8 cellular contexts compared by ENCODE assay signal in the genomic region with DNA sequence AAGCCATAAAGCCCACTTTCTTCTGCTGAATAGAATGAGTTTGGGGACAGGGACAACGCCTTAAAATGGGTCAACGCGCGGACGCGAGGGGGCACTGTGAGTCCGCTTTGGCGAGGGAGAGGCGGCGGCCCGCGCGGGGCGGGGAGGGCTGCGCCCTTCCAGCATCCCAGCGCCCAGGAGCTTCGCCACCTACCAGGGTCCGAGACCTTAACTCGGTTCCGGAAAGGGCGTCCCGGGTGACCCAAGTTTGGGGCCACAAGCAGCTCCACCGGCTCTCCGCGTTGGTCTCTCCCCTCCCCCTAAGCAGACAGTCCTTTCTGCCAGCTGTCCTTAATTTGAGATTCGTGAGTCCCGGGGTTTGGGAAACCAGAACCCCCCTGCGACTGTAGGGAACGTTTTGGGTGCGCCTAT. TPM values are rescaled to one million over a fixed set of nuclear protein-coding genes. Genes with fewer than 3 reads are reported as not detected.
DNase-seq lines count a peak whose midpoint lies in the region; ATAC-seq, FAIRE-seq and TF ChIP-seq lines count a peak whose summit lies in the region.

No MANE protein-coding gene starts in this region.

- no peak overlapping the region for H3K27ac ChIP-seq in KMS-11
- H3K27ac ChIP-seq in HepG2 (ENCODE audit: extremely low read length, insufficient read depth, low read length) = no peak overlapping the region

- no peaks in the 10 kb centered on the region for H3K36me3 ChIP-seq in KMS-11 (ENCODE audit: insufficient read depth)
- H3K36me3 ChIP-seq in HepG2 (replicated peaks in 1 of 2; ENCODE audit: control insufficient read depth in 1 of 2, insufficient read depth in 2 of 2, low read length in 2 of 2) = no peaks in the 10 kb centered on the region

- ATAC-seq in GM19452 (IDR thresholded peaks at IDR 0.05; ENCODE audit: unreplicated experiment) (peak; percentile 34), HepG2 (peak; percentile 80), HG02678 (IDR thresholded peaks at IDR 0.05; ENCODE audit: unreplicated experiment) (no peak)

- in situ Hi-C loops in HepG2 (cut with HindIII; ENCODE audit: extremely low pct_ligation_motif_present, low pct_unique_long_range_greater_than_20kb) = loop anchor here (5.0 to 10.0 kb wide), 3 partner anchors 468 to 956 kb away; no protein-coding TSS in a partner anchor

- H3K4me2 ChIP-seq in KMS-11 (peak overlapping the region; percentile 90), HepG2 (ENCODE audit: low read depth, low read length) (peak overlapping the region; percentile 68)

- CTCF ChIA-PET in HepG2 (lab: Yijun Ruan, JAX; ENCODE audit: low intra/inter-chr PET ratio, low total read pairs) = interaction anchor here (1.3 to 2.1 kb wide), 2 partner anchors 464 to 660 kb away, joined by 7 to 24 read pairs; no protein-coding TSS in a partner anchor

- H3K9ac ChIP-seq in KMS-11 = no peak overlapping the region
- H3K9ac ChIP-seq in HepG2 (ENCODE audit: insufficient read depth, low read depth, low read length) = no peak overlapping the region

- WGBS in HepG2 (ENCODE audit: low lambda C conversion rate) = under 1% methylated on average over 14 of the region's 30 CpGs

- TF ChIP-seq EP300 in HepG2 (IDR thresholded peaks at IDR 0.05; ENCODE audit: low read depth in 2 of 2, low read length in 2 of 2) = no peak
- no peak for TF ChIP-seq EP300 in HepG2 (CRISPR knock-in tag; IDR thresholded peaks at IDR 0.05; ENCODE audit: borderline replicate concordance)

- intact Hi-C loops in HepG2 (cut with micrococcal nuclease; ENCODE audit: unreplicated experiment) = loop anchor here (1.0 to 5.0 kb wide), 3 partner anchors 465 to 956 kb away; no protein-coding TSS in a partner anchor

- peak; percentile 92 for TF ChIP-seq RAD21 in HepG2 (CRISPR knock-in tag; IDR thresholded peaks at IDR 0.05)

- DNase-seq in CD1c-positive myeloid dendritic cell (ENCODE audit: extremely low spot score) (peak; percentile 5), SW480 (ENCODE audit: low spot score) (peak; percentile 24), dermis microvascular lymphatic vessel endothelial cell (ENCODE audit: low read depth in 2 of 2) (peak; percentile 16 to 55), HepG2 (ENCODE audit: low spot score) (peak; percentile 38)
- DNase-seq in stimulated activated CD4-positive, alpha-beta T cell treated with anti-CD3 and anti-CD28 coated beads, Interleukin-4, amount 100 ng/mL, for 48 hours (ENCODE audit: low read depth in 2 of 2) = peak; percentile 55 to 58

- TF ChIP-seq POLR2A in HepG2 (IDR thresholded peaks at IDR 0.05; ENCODE audit: insufficient read depth in 1 of 2, low read depth in 2 of 2, low read length in 2 of 2) = no peak

- no peaks in the 10 kb centered on the region for H3K9me3 ChIP-seq in HepG2 (ENCODE audit: low read length)

- POLR2A ChIA-PET in HepG2 (lab: Yijun Ruan, JAX) = interaction anchor here (0.5 to 0.7 kb wide), 2 partner anchors 74 to 960 kb away, joined by 3 read pairs; no protein-coding TSS in a partner anchor

- peaks cover 8% of the 10 kb centered on the region for H3K4me1 ChIP-seq in KMS-11 (ENCODE audit: low read depth, poor library complexity, severe bottlenecking)
- peaks cover 37% of the 10 kb centered on the region for H3K4me1 ChIP-seq in HepG2 (ENCODE audit: insufficient read depth, low read length)

- H3K79me2 ChIP-seq in KMS-11 (ENCODE audit: insufficient read depth, low read depth) (no peaks in the 10 kb centered on the region), HepG2 (ENCODE audit: insufficient read depth, low read length) (no peaks in the 10 kb centered on the region)

- H2AFZ ChIP-seq in KMS-11 (ENCODE audit: low read depth) (peak overlapping the region; percentile 89; the same call in 1 of the 2 replicates), HepG2 (ENCODE audit: low read length) (no peak overlapping the region)

- H3K4me3 ChIP-seq in KMS-11 (IDR thresholded peaks at IDR 0.05; ENCODE audit: insufficient read depth, low read depth, low read length) (no peak overlapping the region), HepG2 (replicated peaks in 1 of 3; ENCODE audit: insufficient read depth in 1 of 3, low read depth in 2 of 3, low read length in 3 of 3) (peak overlapping the region in 1 of 3 experiments; percentile 69; a peak in 1 of 6 replicates)

- BruUV-seq in HepG2 (replicated peaks; lab: Mats Ljungman, UMichigan) = no TSS peak

- peak; percentile 78 for TF ChIP-seq CTCF in KMS-11 (conservative IDR thresholded peaks at IDR 0.05; ENCODE audit: low read depth, low read length)
- peak; percentile 95 for TF ChIP-seq CTCF in HepG2 (CRISPR knock-in tag; IDR thresholded peaks at IDR 0.05)

- H3K27me3 ChIP-seq in KMS-11 (ENCODE audit: insufficient read depth, low read depth) (no peaks in the 10 kb centered on the region), HepG2 (ENCODE audit: control insufficient read depth in 1 of 2, insufficient read depth in 2 of 2, low read length in 2 of 2) (peaks cover 10 to 46% of the 10 kb centered on the region in 2 experiments)

- peak; percentile 74 for FAIRE-seq in HepG2 (lab: Jason Lieb, UNC)

- no peaks in the 10 kb centered on the region for H4K20me1 ChIP-seq in KMS-11 (ENCODE audit: insufficient read depth)
- no peaks in the 10 kb centered on the region; the same call in 1 of the 2 replicates for H4K20me1 ChIP-seq in HepG2 (ENCODE audit: insufficient read depth, low read length)

TF ChIP-seq in HepG2, 621 proteins besides CTCF, POLR2A, EP300 and RAD21 (continues in another document):
- TF ChIP-seq HNRNPLL (IDR thresholded peaks at IDR 0.05; ENCODE audit: low read depth, low read length, poor library complexity, severe bottlenecking) (no peak), ATF7-NPFF (CRISPR knock-in tag; IDR thresholded peaks at IDR 0.05; ENCODE audit: low read depth) (0 out of 2 replicates have a peak, but pooled peaks have one; percentile 41), SALL1 (CRISPR knock-in tag; IDR thresholded peaks at IDR 0.05) (peak; percentile 18; the same call in 1 of the 2 replicates), YY1 (IDR thresholded peaks at IDR 0.05; ENCODE audit: insufficient read depth, insufficient replicate concordance, low read depth, low read length) (peak; percentile 38), KDM2A (CRISPR knock-in tag; IDR thresholded peaks at IDR 0.05; ENCODE audit: borderline replicate concordance, low read depth) (peak; percentile 80; the same call in 1 of the 2 replicates), SOX13 (IDR thresholded peaks at IDR 0.05) (no peak), SOX13 (CRISPR knock-in tag; conservative IDR thresholded peaks at IDR 0.05 in 1 of 2, IDR thresholded peaks at IDR 0.05 in 1 of 2) (peak in 1 of 2 experiments; percentile 22; a peak in 1 of 4 replicates), FOXC1 (CRISPR knock-in tag; IDR thresholded peaks at IDR 0.05; ENCODE audit: borderline replicate concordance) (0 out of 2 replicates have a peak, but pooled peaks have one; percentile 27), XRCC5 (optimal IDR thresholded peaks at IDR 0.05; ENCODE audit: low read length) (peak; percentile 57), ZFP41 (CRISPR knock-in tag; IDR thresholded peaks at IDR 0.05; ENCODE audit: borderline replicate concordance) (0 out of 2 replicates have a peak, but pooled peaks have one; percentile 66), CBX2 (IDR thresholded peaks at IDR 0.05; ENCODE audit: low read depth, low read length) (no peak), CBX2 (CRISPR knock-in tag; IDR thresholded peaks at IDR 0.05; ENCODE audit: low read depth) (0 out of 2 replicates have a peak, but pooled peaks have one; percentile 47), MAFK (conservative IDR thresholded peaks at IDR 0.05 in 1 of 2, IDR thresholded peaks at IDR 0.05 in 1 of 2; ENCODE audit: low read length in 2 of 2) (no peak), ZNF570 (CRISPR knock-in tag; IDR thresholded peaks at IDR 0.05; ENCODE audit: borderline replicate concordance) (no peak)
- TF ChIP-seq, protein P1, sequence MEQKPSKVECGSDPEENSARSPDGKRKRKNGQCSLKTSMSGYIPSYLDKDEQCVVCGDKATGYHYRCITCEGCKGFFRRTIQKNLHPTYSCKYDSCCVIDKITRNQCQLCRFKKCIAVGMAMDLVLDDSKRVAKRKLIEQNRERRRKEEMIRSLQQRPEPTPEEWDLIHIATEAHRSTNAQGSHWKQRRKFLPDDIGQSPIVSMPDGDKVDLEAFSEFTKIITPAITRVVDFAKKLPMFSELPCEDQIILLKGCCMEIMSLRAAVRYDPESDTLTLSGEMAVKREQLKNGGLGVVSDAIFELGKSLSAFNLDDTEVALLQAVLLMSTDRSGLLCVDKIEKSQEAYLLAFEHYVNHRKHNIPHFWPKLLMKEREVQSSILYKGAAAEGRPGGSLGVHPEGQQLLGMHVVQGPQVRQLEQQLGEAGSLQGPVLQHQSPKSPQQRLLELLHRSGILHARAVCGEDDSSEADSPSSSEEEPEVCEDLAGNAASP (CRISPR knock-in tag; IDR thresholded peaks at IDR 0.05; ENCODE audit: borderline replicate concordance) = 0 out of 2 replicates have a peak, but pooled peaks have one; percentile 40

RNA-seq across cellular contexts. Expression of a gene that starts 1.8 kb away (rescaled TPM):
- total RNA-seq in dermis microvascular lymphatic vessel endothelial cell (0.51 and 2.4 TPM in 2 replicates), HepG2 (2016; rRNA removed; fragmentation: Illumina TruSeq; extraction: Trizol) (0.02 and 0.04 TPM in 2 replicates)
- not detected in 2 replicates for total RNA-seq in HepG2 (2016; cell fraction: cytosol; rRNA removed; fragmentation: Illumina TruSeq; extraction: Trizol; ENCODE audit: low read depth)
- total RNA-seq in HepG2 (2016; cell fraction: insoluble cytoplasmic fraction; rRNA removed; fragmentation: Illumina TruSeq; extraction: Trizol) = 0.04 TPM in 1 of 2 replicates, not detected in the other
- total RNA-seq in HepG2 (2016; cell fraction: membrane; rRNA removed; fragmentation: Illumina TruSeq; extraction: Trizol) = not detected in 2 replicates
- total RNA-seq in HepG2 (2016; cell fraction: nucleus; rRNA removed; fragmentation: Illumina TruSeq; extraction: Trizol) = not detected in 2 replicates
- polyA plus RNA-seq in HepG2 (2011; rRNA removed) = 0.04 and 0.07 TPM in 2 replicates
- 0.01 and 0.03 TPM in 2 replicates for polyA plus RNA-seq in HepG2 (2011; cell fraction: cytosol; rRNA removed)
- 0.02 and 0.03 TPM in 2 replicates for polyA plus RNA-seq in HepG2 (2011; cell fraction: nucleus; rRNA removed)
- 0.03 TPM in 1 of 2 replicates, not detected in the other for polyA plus RNA-seq in HepG2 (2012)
- not detected in 2 replicates for polyA plus RNA-seq in HepG2 (2016; cell fraction: cytosol; fragmentation: Illumina TruSeq; extraction: Trizol; ENCODE audit: low read depth)
- not detected in 2 replicates for polyA plus RNA-seq in HepG2 (2016; cell fraction: insoluble cytoplasmic fraction; fragmentation: Illumina TruSeq; extraction: Trizol; ENCODE audit: low read depth)
- polyA plus RNA-seq in HepG2 (2016; cell fraction: membrane; fragmentation: Illumina TruSeq; extraction: Trizol; ENCODE audit: low read depth) = not detected in 2 replicates
- polyA plus RNA-seq in HepG2 (2016; cell fraction: nucleus; fragmentation: Illumina TruSeq; extraction: Trizol; ENCODE audit: insufficient read depth, low read depth) = not detected in 2 replicates
- 0.02 TPM in 1 of 2 replicates, not detected in the other for polyA minus RNA-seq in HepG2 (2011; rRNA and poly(A)+ RNA removed; ENCODE audit: low replicate concordance)
- not detected in 2 replicates for polyA minus RNA-seq in HepG2 (2011; cell fraction: cytosol; rRNA and poly(A)+ RNA removed)
- 0.12 and 0.13 TPM in 2 replicates for polyA minus RNA-seq in HepG2 (2011; cell fraction: nucleus; rRNA and poly(A)+ RNA removed)

Comparison
In these comparisons a context has a peak if more than half of its experiments do, and no peak if none do; other contexts are left out.
1. DNase-seq: peak in every context shown above with its lines; median percentile 56 in stimulated activated CD4-positive, alpha-beta T cell treated with anti-CD3 and anti-CD28 coated beads, Interleukin-4, amount 100 ng/mL, for 48 hours; 38 in HepG2; 36 in dermis microvascular lymphatic vessel endothelial cell; 24 in SW480; 5 in CD1c-positive myeloid dendritic cell.